Comparison of ENCODE assay signal across 21 cellular contexts in genomic region chr16:27481282-27481934, GRCh38.
"Had no signal": no experiment of that assay in that cellular context is flagged by ENCODE, and none has a peak within 500 bp of the region (broad histone marks: within the 10 kb centered on the region; RNA-seq: fewer than 3 reads in every experiment).

No MANE protein-coding gene starts in this region.

- H3K27ac ChIP-seq: hepatocyte, lower lobe of right lung, suprapubic skin had no signal

- H3K9me3 ChIP-seq: lower lobe of right lung, suprapubic skin had no signal

- H3K27me3 ChIP-seq: hepatocyte, suprapubic skin had no signal

- H3K4me3 ChIP-seq: hepatocyte, lower lobe of right lung, suprapubic skin had no signal

- H2AFZ ChIP-seq: hepatocyte had no signal

- ATAC-seq: activated T-cell treated with anti-CD3 and anti-CD28 coated beads, Interleukin-2, amount 50 U/mL, for 4 hours; left colon; lower lobe of right lung; natural killer cell treated with Interleukin-12 subunit alpha and Interleukin-12 subunit beta and Interleukin-15 and Interleukin-18, amount 100 ng/mL, for 72 hours; stimulated activated naive CD8-positive, alpha-beta T cell treated with anti-CD3 and anti-CD28 coated beads, Interleukin-15, amount 100 ng/mL, for 72 hours; T-cell had no signal

- H3K4me2 ChIP-seq: hepatocyte had no signal

- H3K27me3 Mint-ChIP-seq: activated B cell treated with CpG ODN at 0.5 μM for 24 hours; activated CD4-positive, alpha-beta memory T cell treated with anti-CD3 and anti-CD28 coated beads, Interleukin-2, amount 10 ng/mL, durations not matched to agents 7 days and 5 days; activated naive CD4-positive, alpha-beta T cell treated with anti-CD3 and anti-CD28 coated beads, Interleukin-2, amount 10 ng/mL, durations not matched to agents 7 days and 5 days; dendritic cell treated with granulocyte-macrophage colony-stimulating factor and Interleukin-4, amounts not matched to agents 40 ng/mL and 50 ng/mL, for 4 days; natural killer cell treated with Interleukin-12 subunit alpha and Interleukin-12 subunit beta and Interleukin-15 and Interleukin-18, amount 100 ng/mL, for 72 hours; stimulated activated naive CD8-positive, alpha-beta T cell treated with anti-CD3 and anti-CD28 coated beads, Interleukin-15, amount 100 ng/mL, for 72 hours; T-cell had no signal

- DNase-seq: activated B cell treated with CpG ODN at 0.5 μM for 24 hours; activated CD4-positive, alpha-beta memory T cell treated with anti-CD3 and anti-CD28 coated beads, Interleukin-2, amount 10 ng/mL, durations not matched to agents 7 days and 5 days; activated CD4-positive, alpha-beta T cell treated with anti-CD3 and anti-CD28 coated beads for 4 hours; activated CD8-positive, alpha-beta memory T cell treated with anti-CD3 and anti-CD28 coated beads, Interleukin-2, amount 50 U/mL, for 4 hours; activated effector memory CD4-positive, alpha-beta T cell treated with Interleukin-2 at 50 U/mL for 16 hours; activated naive CD4-positive, alpha-beta T cell treated with anti-CD3 and anti-CD28 coated beads, Interleukin-2, amount 10 ng/mL, durations not matched to agents 7 days and 5 days; activated T-cell treated with anti-CD3 and anti-CD28 coated beads, Interleukin-2, amount 50 U/mL, for 4 hours; effector memory CD4-positive, alpha-beta T cell; foreskin fibroblast; left colon; lower lobe of right lung; retina; stimulated activated naive CD8-positive, alpha-beta T cell treated with anti-CD3 and anti-CD28 coated beads, Interleukin-15, amount 100 ng/mL, for 72 hours; T-cell; T-helper 9 cell; trophoblast cell had no signal

- H3K4me1 Mint-ChIP-seq: activated B cell treated with CpG ODN at 0.5 μM for 24 hours; activated CD4-positive, alpha-beta memory T cell treated with anti-CD3 and anti-CD28 coated beads, Interleukin-2, amount 10 ng/mL, durations not matched to agents 7 days and 5 days; activated naive CD4-positive, alpha-beta T cell treated with anti-CD3 and anti-CD28 coated beads, Interleukin-2, amount 10 ng/mL, durations not matched to agents 7 days and 5 days; mesothelial cell of epicardium; stimulated activated naive CD8-positive, alpha-beta T cell treated with anti-CD3 and anti-CD28 coated beads, Interleukin-15, amount 100 ng/mL, for 72 hours had no signal

- H3K9me3 Mint-ChIP-seq: activated B cell treated with CpG ODN at 0.5 μM for 24 hours; activated CD4-positive, alpha-beta memory T cell treated with anti-CD3 and anti-CD28 coated beads, Interleukin-2, amount 10 ng/mL, durations not matched to agents 7 days and 5 days; activated naive CD4-positive, alpha-beta T cell treated with anti-CD3 and anti-CD28 coated beads, Interleukin-2, amount 10 ng/mL, durations not matched to agents 7 days and 5 days; activated T-cell treated with anti-CD3 and anti-CD28 coated beads, Interleukin-2, amount 50 U/mL, for 4 hours; dendritic cell treated with granulocyte-macrophage colony-stimulating factor and Interleukin-4, amounts not matched to agents 40 ng/mL and 50 ng/mL, for 4 days; mesothelial cell of epicardium; natural killer cell treated with Interleukin-12 subunit alpha and Interleukin-12 subunit beta and Interleukin-15 and Interleukin-18, amount 100 ng/mL, for 72 hours; stimulated activated naive CD8-positive, alpha-beta T cell treated with anti-CD3 and anti-CD28 coated beads, Interleukin-15, amount 100 ng/mL, for 72 hours; T-cell had no signal

- H3K4me1 ChIP-seq: lower lobe of right lung, suprapubic skin had no signal

- H3K27ac Mint-ChIP-seq: activated B cell treated with CpG ODN at 0.5 μM for 24 hours; activated CD4-positive, alpha-beta memory T cell treated with anti-CD3 and anti-CD28 coated beads, Interleukin-2, amount 10 ng/mL, durations not matched to agents 7 days and 5 days; activated naive CD4-positive, alpha-beta T cell treated with anti-CD3 and anti-CD28 coated beads, Interleukin-2, amount 10 ng/mL, durations not matched to agents 7 days and 5 days; dendritic cell treated with granulocyte-macrophage colony-stimulating factor and Interleukin-4, amounts not matched to agents 40 ng/mL and 50 ng/mL, for 4 days; mesothelial cell of epicardium; natural killer cell treated with Interleukin-12 subunit alpha and Interleukin-12 subunit beta and Interleukin-15 and Interleukin-18, amount 100 ng/mL, for 72 hours; stimulated activated naive CD8-positive, alpha-beta T cell treated with anti-CD3 and anti-CD28 coated beads, Interleukin-15, amount 100 ng/mL, for 72 hours had no signal

- H3K4me3 Mint-ChIP-seq: activated B cell treated with CpG ODN at 0.5 μM for 24 hours; activated CD4-positive, alpha-beta memory T cell treated with anti-CD3 and anti-CD28 coated beads, Interleukin-2, amount 10 ng/mL, durations not matched to agents 7 days and 5 days; activated naive CD4-positive, alpha-beta T cell treated with anti-CD3 and anti-CD28 coated beads, Interleukin-2, amount 10 ng/mL, durations not matched to agents 7 days and 5 days; activated T-cell treated with anti-CD3 and anti-CD28 coated beads, Interleukin-2, amount 50 U/mL, for 4 hours; dendritic cell treated with granulocyte-macrophage colony-stimulating factor and Interleukin-4, amounts not matched to agents 40 ng/mL and 50 ng/mL, for 4 days; mesothelial cell of epicardium; natural killer cell treated with Interleukin-12 subunit alpha and Interleukin-12 subunit beta and Interleukin-15 and Interleukin-18, amount 100 ng/mL, for 72 hours; stimulated activated naive CD8-positive, alpha-beta T cell treated with anti-CD3 and anti-CD28 coated beads, Interleukin-15, amount 100 ng/mL, for 72 hours; T-cell had no signal
